Comparison of ENCODE assay signal across 15 cellular contexts in the genomic region with DNA sequence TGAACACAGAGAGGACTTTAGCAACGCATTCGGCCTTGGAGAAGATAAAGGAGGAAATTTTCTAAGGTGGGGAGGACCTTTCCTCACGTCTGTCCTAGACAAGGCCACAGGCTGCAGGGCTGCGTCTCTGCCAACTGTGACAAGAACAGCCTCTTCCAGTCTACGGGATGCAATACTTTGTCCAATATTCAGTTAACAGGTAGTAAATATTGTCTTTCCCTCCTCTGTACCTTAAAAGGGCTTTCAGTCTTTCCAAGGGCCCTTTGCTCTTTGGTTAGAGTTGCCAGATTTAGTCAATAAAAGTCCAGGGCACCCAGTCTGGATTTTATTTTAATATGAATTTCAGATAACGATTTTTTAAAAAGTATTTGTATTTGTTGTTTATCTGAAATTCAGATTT.
A peak's percentile ranks its signal among the peaks of the same experiment; 100 is the strongest.
DNase-seq lines count a peak whose midpoint lies in the region; ATAC-seq, FAIRE-seq and TF ChIP-seq lines count a peak whose summit lies in the region.
"Had no signal": no experiment of that assay in that cellular context is flagged by ENCODE, and none has a peak within 500 bp of the region (broad histone marks: within the 10 kb centered on the region; RNA-seq: fewer than 3 reads in every experiment).

No MANE protein-coding gene starts in this region.

- no peak for TF ChIP-seq POLR2A in HepG2 (IDR thresholded peaks at IDR 0.05; ENCODE audit: insufficient read depth in 1 of 2, low read depth in 2 of 2, low read length in 2 of 2)

- H3K27ac Mint-ChIP-seq in activated naive CD8-positive, alpha-beta T cell treated with anti-CD3 and anti-CD28 coated beads, Interleukin-2, amount 10 ng/mL, durations not matched to agents 7 days and 5 days: no peak overlapping the region
- H3K27ac Mint-ChIP-seq in activated naive CD8-positive, alpha-beta T cell treated with anti-CD3 and anti-CD28 coated beads, Interleukin-2, amount 50 U/mL, for 24 hours: no peak overlapping the region
- no peak overlapping the region for H3K27ac Mint-ChIP-seq in activated CD4-positive, alpha-beta memory T cell treated with anti-CD3 and anti-CD28 coated beads, Interleukin-2, amount 10 ng/mL, durations not matched to agents 7 days and 5 days
- no peak overlapping the region for H3K27ac Mint-ChIP-seq in stimulated activated naive CD8-positive, alpha-beta T cell treated with anti-CD3 and anti-CD28 coated beads, Interleukin-15, amount 100 ng/mL, for 72 hours
- H3K27ac Mint-ChIP-seq: WTC11 had no signal

- H2AFZ ChIP-seq in PC-9 (peak overlapping the region; percentile 79; the same call in 1 of the 2 replicates), HepG2 (ENCODE audit: low read length) (no peak overlapping the region)

- no peak for FAIRE-seq in HepG2 (lab: Jason Lieb, UNC)
- FAIRE-seq: pancreas, small intestine, urothelium cell line had no signal

- DNase-seq in activated naive CD8-positive, alpha-beta T cell treated with anti-CD3 and anti-CD28 coated beads, Interleukin-2, amount 10 ng/mL, durations not matched to agents 7 days and 5 days: no peak
- no peak for DNase-seq in activated naive CD8-positive, alpha-beta T cell treated with anti-CD3 and anti-CD28 coated beads, Interleukin-2, amount 50 U/mL, for 24 hours
- DNase-seq in PC-9 (no peak), HepG2 (ENCODE audit: low spot score) (no peak), WERI-Rb-1 (no peak), MG63 (no peak)
- no peak for DNase-seq in activated CD4-positive, alpha-beta memory T cell treated with anti-CD3 and anti-CD28 coated beads, Interleukin-2, amount 10 ng/mL, durations not matched to agents 7 days and 5 days
- no peak for DNase-seq in stimulated activated naive CD8-positive, alpha-beta T cell treated with anti-CD3 and anti-CD28 coated beads, Interleukin-15, amount 100 ng/mL, for 72 hours
- DNase-seq: NCI-H524 treated with DMSO at 0.1 percent for 48 hours had no signal

- H3K36me3 ChIP-seq in PC-9 (ENCODE audit: low read depth) (no peaks in the 10 kb centered on the region), HepG2 (replicated peaks in 1 of 2; ENCODE audit: control insufficient read depth in 1 of 2, insufficient read depth in 2 of 2, low read length in 2 of 2) (no peaks in the 10 kb centered on the region), WERI-Rb-1 (no peaks in the 10 kb centered on the region), MG63 (no peaks in the 10 kb centered on the region)
- H3K36me3 ChIP-seq: heart right ventricle, pancreas had no signal

- peaks cover 25% of the 10 kb centered on the region for H3K27me3 Mint-ChIP-seq in activated naive CD8-positive, alpha-beta T cell treated with anti-CD3 and anti-CD28 coated beads, Interleukin-2, amount 10 ng/mL, durations not matched to agents 7 days and 5 days
- H3K27me3 Mint-ChIP-seq in activated naive CD8-positive, alpha-beta T cell treated with anti-CD3 and anti-CD28 coated beads, Interleukin-2, amount 50 U/mL, for 24 hours: peaks cover 1% of the 10 kb centered on the region
- H3K27me3 Mint-ChIP-seq in activated CD4-positive, alpha-beta memory T cell treated with anti-CD3 and anti-CD28 coated beads, Interleukin-2, amount 10 ng/mL, durations not matched to agents 7 days and 5 days: peaks cover 5% of the 10 kb centered on the region
- H3K27me3 Mint-ChIP-seq in stimulated activated naive CD8-positive, alpha-beta T cell treated with anti-CD3 and anti-CD28 coated beads, Interleukin-15, amount 100 ng/mL, for 72 hours: peaks cover under 1% of the 10 kb centered on the region

- H3K4me1 ChIP-seq in PC-9 (replicated peaks; ENCODE audit: insufficient read depth) (no peaks in the 10 kb centered on the region), HepG2 (ENCODE audit: insufficient read depth, low read length) (peaks cover 19% of the 10 kb centered on the region)

- intact Hi-C loops in PC-9 (cut with micrococcal nuclease; ENCODE audit: unreplicated experiment): loop anchor here (5.0 kb wide), 2 partner anchors 133 to 667 kb away; partner anchors contain the start of gene TTK
- intact Hi-C loops in HepG2 (cut with micrococcal nuclease; ENCODE audit: unreplicated experiment): loop anchor here (2.0 to 5.0 kb wide), 3 partner anchors 54 to 1002 kb away; partner anchors contain the start of gene IRAK1BP1

- POLR2A ChIA-PET in activated naive CD8-positive, alpha-beta T cell treated with anti-CD3 and anti-CD28 coated beads, Interleukin-2, amount 10 ng/mL, durations not matched to agents 7 days and 5 days (lab: Charles Lee): no interaction called here
- POLR2A ChIA-PET in PC-9 (lab: Charles Lee; ENCODE audit: unreplicated experiment) (no interaction called here), HepG2 (lab: Yijun Ruan, JAX) (no interaction called here)
- POLR2A ChIA-PET in activated CD4-positive, alpha-beta memory T cell treated with anti-CD3 and anti-CD28 coated beads, Interleukin-2, amount 10 ng/mL, durations not matched to agents 7 days and 5 days (lab: Charles Lee): no interaction called here

- no peaks in the 10 kb centered on the region for H3K36me3 Mint-ChIP-seq in activated naive CD8-positive, alpha-beta T cell treated with anti-CD3 and anti-CD28 coated beads, Interleukin-2, amount 10 ng/mL, durations not matched to agents 7 days and 5 days
- no peaks in the 10 kb centered on the region for H3K36me3 Mint-ChIP-seq in activated naive CD8-positive, alpha-beta T cell treated with anti-CD3 and anti-CD28 coated beads, Interleukin-2, amount 50 U/mL, for 24 hours (ENCODE audit: low read depth)
- no peaks in the 10 kb centered on the region for H3K36me3 Mint-ChIP-seq in activated CD4-positive, alpha-beta memory T cell treated with anti-CD3 and anti-CD28 coated beads, Interleukin-2, amount 10 ng/mL, durations not matched to agents 7 days and 5 days (ENCODE audit: low read depth)
- H3K36me3 Mint-ChIP-seq: WTC11 had no signal

- CTCF ChIA-PET in PC-9 (lab: Charles Lee): no interaction called here
- CTCF ChIA-PET in HepG2 (lab: Yijun Ruan, JAX; ENCODE audit: low intra/inter-chr PET ratio, low total read pairs): interaction anchor here (3.7 kb wide), 1 partner anchor 91 kb away, joined by 20 read pairs; no protein-coding TSS in a partner anchor
- CTCF ChIA-PET in activated CD4-positive, alpha-beta memory T cell treated with anti-CD3 and anti-CD28 coated beads, Interleukin-2, amount 10 ng/mL, durations not matched to agents 7 days and 5 days (lab: Charles Lee): interaction anchor here (0.8 to 4.4 kb wide), 23 partner anchors 8 to 298 kb away, joined by 3 to 54 read pairs (median 5); partner anchors contain the start of gene TTK

- no peaks in the 10 kb centered on the region for H3K9me3 Mint-ChIP-seq in activated naive CD8-positive, alpha-beta T cell treated with anti-CD3 and anti-CD28 coated beads, Interleukin-2, amount 10 ng/mL, durations not matched to agents 7 days and 5 days
- H3K9me3 Mint-ChIP-seq in activated naive CD8-positive, alpha-beta T cell treated with anti-CD3 and anti-CD28 coated beads, Interleukin-2, amount 50 U/mL, for 24 hours: no peaks in the 10 kb centered on the region
- no peaks in the 10 kb centered on the region for H3K9me3 Mint-ChIP-seq in activated CD4-positive, alpha-beta memory T cell treated with anti-CD3 and anti-CD28 coated beads, Interleukin-2, amount 10 ng/mL, durations not matched to agents 7 days and 5 days
- no peaks in the 10 kb centered on the region for H3K9me3 Mint-ChIP-seq in stimulated activated naive CD8-positive, alpha-beta T cell treated with anti-CD3 and anti-CD28 coated beads, Interleukin-15, amount 100 ng/mL, for 72 hours
- H3K9me3 Mint-ChIP-seq: WTC11 had no signal

- peaks cover 11% of the 10 kb centered on the region for H3K4me1 Mint-ChIP-seq in activated naive CD8-positive, alpha-beta T cell treated with anti-CD3 and anti-CD28 coated beads, Interleukin-2, amount 10 ng/mL, durations not matched to agents 7 days and 5 days
- peaks cover 9% of the 10 kb centered on the region for H3K4me1 Mint-ChIP-seq in activated naive CD8-positive, alpha-beta T cell treated with anti-CD3 and anti-CD28 coated beads, Interleukin-2, amount 50 U/mL, for 24 hours
- H3K4me1 Mint-ChIP-seq in activated CD4-positive, alpha-beta memory T cell treated with anti-CD3 and anti-CD28 coated beads, Interleukin-2, amount 10 ng/mL, durations not matched to agents 7 days and 5 days: peaks cover 12% of the 10 kb centered on the region
- peaks cover 15% of the 10 kb centered on the region for H3K4me1 Mint-ChIP-seq in stimulated activated naive CD8-positive, alpha-beta T cell treated with anti-CD3 and anti-CD28 coated beads, Interleukin-15, amount 100 ng/mL, for 72 hours

- no peaks in the 10 kb centered on the region for H3K9me2 ChIP-seq in PC-9 (ENCODE audit: insufficient read depth)

- TF ChIP-seq CTCF in PC-9 (conservative IDR thresholded peaks at IDR 0.05): no peak
- no peak for TF ChIP-seq CTCF in HepG2 (CRISPR knock-in tag; IDR thresholded peaks at IDR 0.05)
- TF ChIP-seq CTCF in WERI-Rb-1 (IDR thresholded peaks at IDR 0.05; ENCODE audit: low read depth, low read length): no peak

- H3K4me2 ChIP-seq in PC-9 (peak overlapping the region; percentile 80), HepG2 (ENCODE audit: low read depth, low read length) (peak overlapping the region; percentile 91)

- H3K27me3 ChIP-seq in PC-9 (ENCODE audit: insufficient read depth, low read depth): no peaks in the 10 kb centered on the region
- H3K27me3 ChIP-seq in HepG2 (ENCODE audit: control insufficient read depth in 1 of 2, insufficient read depth in 2 of 2, low read length in 2 of 2): peaks cover 0 to 8% of the 10 kb centered on the region in 2 experiments; a peak in 1 of 5 replicates
- H3K27me3 ChIP-seq in WERI-Rb-1 (ENCODE audit: insufficient read depth, low read depth, severe bottlenecking): no peaks in the 10 kb centered on the region
- H3K27me3 ChIP-seq in MG63: no peaks in the 10 kb centered on the region
- H3K27me3 ChIP-seq: pancreas had no signal

- BruUV-seq in PC-9 (replicated peaks; lab: Mats Ljungman, UMichigan) (no TSS peak), HepG2 (replicated peaks; lab: Mats Ljungman, UMichigan) (no TSS peak)

- TF ChIP-seq RAD21 in HepG2 (CRISPR knock-in tag; IDR thresholded peaks at IDR 0.05): no peak

- H3F3A ChIP-seq in PC-9 (ENCODE audit: insufficient read depth, low read depth): no peaks in the 10 kb centered on the region

- H4K20me1 ChIP-seq in PC-9 (ENCODE audit: insufficient read depth) (no peaks in the 10 kb centered on the region), HepG2 (ENCODE audit: insufficient read depth, low read length) (no peaks in the 10 kb centered on the region)

- no peak overlapping the region; the same call in 1 of the 2 replicates for H3K9ac ChIP-seq in HepG2 (ENCODE audit: insufficient read depth, low read depth, low read length)

- ATAC-seq in activated naive CD8-positive, alpha-beta T cell treated with anti-CD3 and anti-CD28 coated beads, Interleukin-2, amount 10 ng/mL, durations not matched to agents 7 days and 5 days (ENCODE audit: low read depth): no peak
- ATAC-seq in activated naive CD8-positive, alpha-beta T cell treated with anti-CD3 and anti-CD28 coated beads, Interleukin-2, amount 50 U/mL, for 24 hours: no peak
- ATAC-seq in HepG2: peak; percentile 58
- ATAC-seq in stimulated activated naive CD8-positive, alpha-beta T cell treated with anti-CD3 and anti-CD28 coated beads, Interleukin-15, amount 100 ng/mL, for 72 hours: no peak

- H3K4me3 ChIP-seq in PC-9: peak overlapping the region; percentile 34; the same call in 1 of the 2 replicates
- H3K4me3 ChIP-seq in HepG2 (replicated peaks in 1 of 3; ENCODE audit: insufficient read depth in 1 of 3, low read depth in 2 of 3, low read length in 3 of 3): peak overlapping the region in 1 of 3 experiments; percentile 48; a peak in 2 of 6 replicates
- H3K4me3 ChIP-seq in WERI-Rb-1 (ENCODE audit: low read depth, low read length): no peak overlapping the region
- no peak overlapping the region for H3K4me3 ChIP-seq in MG63

- in situ Hi-C loops in HepG2 (cut with HindIII; ENCODE audit: extremely low pct_ligation_motif_present, low pct_unique_long_range_greater_than_20kb): no loop called here

- WGBS in HepG2 (ENCODE audit: low lambda C conversion rate): 7% methylated on average over 6 of the region's 6 CpGs

- H3K27ac ChIP-seq in PC-9 (no peak overlapping the region), HepG2 (ENCODE audit: extremely low read length, insufficient read depth, low read length) (no peak overlapping the region), WERI-Rb-1 (no peak overlapping the region)
- H3K27ac ChIP-seq: heart right ventricle, RWPE1 had no signal

- H3K79me2 ChIP-seq in PC-9 (ENCODE audit: low read depth) (no peaks in the 10 kb centered on the region), HepG2 (ENCODE audit: insufficient read depth, low read length) (no peaks in the 10 kb centered on the region)

- TF ChIP-seq EP300 in HepG2 (IDR thresholded peaks at IDR 0.05; ENCODE audit: low read depth in 2 of 2, low read length in 2 of 2) (no peak), HepG2 (CRISPR knock-in tag; IDR thresholded peaks at IDR 0.05; ENCODE audit: borderline replicate concordance) (no peak)

- H3K4me3 Mint-ChIP-seq in activated naive CD8-positive, alpha-beta T cell treated with anti-CD3 and anti-CD28 coated beads, Interleukin-2, amount 10 ng/mL, durations not matched to agents 7 days and 5 days: peak overlapping the region; percentile 63
- H3K4me3 Mint-ChIP-seq in activated naive CD8-positive, alpha-beta T cell treated with anti-CD3 and anti-CD28 coated beads, Interleukin-2, amount 50 U/mL, for 24 hours: no peak overlapping the region
- no peak overlapping the region for H3K4me3 Mint-ChIP-seq in activated CD4-positive, alpha-beta memory T cell treated with anti-CD3 and anti-CD28 coated beads, Interleukin-2, amount 10 ng/mL, durations not matched to agents 7 days and 5 days
- no peak overlapping the region for H3K4me3 Mint-ChIP-seq in stimulated activated naive CD8-positive, alpha-beta T cell treated with anti-CD3 and anti-CD28 coated beads, Interleukin-15, amount 100 ng/mL, for 72 hours

- H3K9me3 ChIP-seq in PC-9 (ENCODE audit: insufficient read depth, low read depth): no peaks in the 10 kb centered on the region
- H3K9me3 ChIP-seq in HepG2 (ENCODE audit: low read length): no peaks in the 10 kb centered on the region
- H3K9me3 ChIP-seq in WERI-Rb-1 (ENCODE audit: severe bottlenecking): no peaks in the 10 kb centered on the region
- H3K9me3 ChIP-seq in MG63: no peaks in the 10 kb centered on the region
- H3K9me3 ChIP-seq: heart right ventricle, pancreas had no signal
